Comparison of ENCODE assay signal across 25 cellular contexts in the genomic region with DNA sequence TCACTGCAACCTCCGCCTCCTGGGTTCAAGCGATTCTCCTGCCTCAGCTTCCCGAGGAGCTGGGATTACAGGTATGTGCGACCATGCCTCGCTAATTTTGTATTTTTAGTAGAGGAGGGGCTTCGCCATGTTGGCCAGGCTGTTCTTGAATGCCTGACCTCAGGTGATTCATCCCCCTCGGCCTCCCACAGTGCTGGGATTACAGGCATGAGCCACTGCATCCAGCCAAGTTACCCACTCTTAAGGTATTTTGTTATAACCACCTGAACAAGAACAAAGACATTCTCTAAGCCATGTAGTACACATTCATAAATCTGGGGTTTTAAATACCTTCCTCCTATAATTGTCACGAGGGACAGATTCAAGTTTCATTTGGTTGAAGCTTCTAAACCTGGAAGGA. TPM values are rescaled to one million over a fixed set of nuclear protein-coding genes. Genes with fewer than 3 reads are reported as not detected.
DNase-seq lines count a peak whose midpoint lies in the region; ATAC-seq, FAIRE-seq and TF ChIP-seq lines count a peak whose summit lies in the region.
"Had no signal": no experiment of that assay in that cellular context is flagged by ENCODE, and none has a peak within 500 bp of the region (broad histone marks: within the 10 kb centered on the region; RNA-seq: fewer than 3 reads in every experiment).

No MANE protein-coding gene starts in this region.

- peak; percentile 11 for DNase-seq in ACHN
- DNase-seq in HT1080 (ENCODE audit: low read depth) = peak; percentile 20
- DNase-seq in bronchial epithelial cell (ENCODE audit: low read depth) = peak; percentile 21
- DNase-seq in kidney tubule cell (ENCODE audit: low spot score) = peak; percentile 95
- DNase-seq in T-helper 2 cell = no peak
- DNase-seq in NCI-H226 = no peak
- DNase-seq: CD8-positive, alpha-beta memory T cell; DND-41; GDM1; IMR-90; Kasumi-1; MV-4-11; NCI-H1436; NCI-H2029; NCI-H2171; NCI-H510A; NCI-H774; SJCRH30 had no signal

- in situ Hi-C loops in ACHN (cut with HindIII; ENCODE audit: low pct_ligation_motif_present, low pct_unique_long_range_greater_than_20kb, low sequenced_read_pairs) = no loop called here

- H3K4me3 ChIP-seq in bronchial epithelial cell (ENCODE audit: low read depth, low read length) = no peak overlapping the region
- H3K4me3 ChIP-seq: BLaER1, GM12878, SJCRH30 had no signal

- no peaks in the 10 kb centered on the region for H3K27me3 ChIP-seq in bronchial epithelial cell (ENCODE audit: control insufficient read depth, insufficient read depth, low read length)
- H3K27me3 ChIP-seq: BLaER1, SJCRH30 had no signal

- no peak for TF ChIP-seq CTCF in bronchial epithelial cell (IDR thresholded peaks at IDR 0.05; ENCODE audit: insufficient read depth, low read length, severe bottlenecking)

- ATAC-seq in GM19324 (IDR thresholded peaks at IDR 0.05; ENCODE audit: low FRiP score, unreplicated experiment) = no peak
- ATAC-seq in GM19395 (IDR thresholded peaks at IDR 0.05; ENCODE audit: unreplicated experiment) = no peak
- ATAC-seq: GM12878 had no signal

- no peak for FAIRE-seq in bronchial epithelial cell (lab: Jason Lieb, UNC)
- FAIRE-seq: GM12878, GM18507 had no signal

- H3K36me3 ChIP-seq in bronchial epithelial cell (ENCODE audit: control insufficient read depth, insufficient read depth, low read length) = no peaks in the 10 kb centered on the region
- H3K36me3 ChIP-seq: SJCRH30 had no signal

RNA-seq across cellular contexts. Expression of gene TMEM170A, which starts 12.3 kb away (rescaled TPM):
- 15.3 and 18.9 TPM in 2 replicates for total RNA-seq in HT1080 (2014; rRNA removed; shearing (Covaris generic))
- 16.0 and 16.2 TPM in 2 replicates for polyA plus RNA-seq in HT1080 (2015; cell fraction: cytosol; rRNA removed)
- 16.0 and 18.7 TPM in 2 replicates for polyA plus RNA-seq in HT1080 (2015; cell fraction: nucleus; rRNA removed)
- 28.2 and 33.2 TPM in 2 replicates for total RNA-seq in bronchial epithelial cell

RNA-seq across cellular contexts. Expression of gene CHST6, which starts 18.4 kb away (rescaled TPM):
- total RNA-seq in HT1080 (2014; rRNA removed; shearing (Covaris generic)) = not detected in 2 replicates
- polyA plus RNA-seq in HT1080 (2015; cell fraction: cytosol; rRNA removed) = not detected in 2 replicates
- not detected in 2 replicates for polyA plus RNA-seq in HT1080 (2015; cell fraction: nucleus; rRNA removed)
- 1.3 and 6.4 TPM in 2 replicates for total RNA-seq in bronchial epithelial cell
- total RNA-seq: A172, HT-29, SJCRH30 had no signal
- polyA plus RNA-seq: CD8-positive, alpha-beta memory T cell had no signal

RNA-seq across cellular contexts. Expression of gene CFDP1, which starts 43.5 kb away (rescaled TPM):
- 24.7 and 24.8 TPM in 2 replicates for total RNA-seq in HT1080 (2014; rRNA removed; shearing (Covaris generic))
- polyA plus RNA-seq in HT1080 (2015; cell fraction: cytosol; rRNA removed) = 52.5 and 57.4 TPM in 2 replicates
- 15.7 and 32.6 TPM in 2 replicates for polyA plus RNA-seq in HT1080 (2015; cell fraction: nucleus; rRNA removed)
- total RNA-seq in bronchial epithelial cell = 46.6 and 58.6 TPM in 2 replicates

RNA-seq across cellular contexts. Expression of gene CHST5, which starts 59.1 kb away (rescaled TPM):
- total RNA-seq in HT1080 (2014; rRNA removed; shearing (Covaris generic)) = not detected in 2 replicates
- polyA plus RNA-seq in HT1080 (2015; cell fraction: cytosol; rRNA removed) = not detected in 2 replicates
- polyA plus RNA-seq in HT1080 (2015; cell fraction: nucleus; rRNA removed) = not detected in 2 replicates
- not detected in 2 replicates for total RNA-seq in bronchial epithelial cell
- total RNA-seq: A172; CD8-positive, alpha-beta memory T cell; IMR-90; SJCRH30 had no signal
- polyA plus RNA-seq: CD8-positive, alpha-beta memory T cell; IMR-90 had no signal

Comparison
In these comparisons a context has a peak if more than half of its experiments do, and no peak if none do; other contexts are left out.
1. DNase-seq: peak in ACHN (single experiment), HT1080 (single experiment), bronchial epithelial cell (single experiment) and kidney tubule cell (single experiment); none in T-helper 2 cell (0 of 5) and NCI-H226 (single experiment).